In genomic region chr4:41029098-41029497, GRCh38 we compare ENCODE assay signal across 17 cellular contexts.
DNase-seq lines count a peak whose midpoint lies in the region; ATAC-seq and TF ChIP-seq lines count a peak whose summit lies in the region.
"Had no signal": no experiment of that assay in that cellular context is flagged by ENCODE, and none has a peak within 500 bp of the region (broad histone marks: within the 10 kb centered on the region; RNA-seq: fewer than 3 reads in every experiment).

No MANE protein-coding gene starts in this region.

- peaks cover 25% of the 10 kb centered on the region for H3K4me1 Mint-ChIP-seq in chondrocyte (ENCODE audit: low read depth)
- H3K4me1 Mint-ChIP-seq: neural progenitor cell had no signal

- H3K36me3 Mint-ChIP-seq in chondrocyte (ENCODE audit: low read depth), result peaks cover 28% of the 10 kb centered on the region

- peak overlapping the region; percentile 57 for H3K27ac Mint-ChIP-seq in chondrocyte (ENCODE audit: unreplicated experiment)
- H3K27ac Mint-ChIP-seq: activated T-helper 2 cell treated with anti-CD3 and anti-CD28 coated beads, Interferon-gamma antibody, Interleukin-2, Interleukin-4, amounts not matched to agents 10 μg/mL and 5 μg/mL and 100 μg/mL, durations not matched to agents 14 hours and 24 hours and 36 hours; neural progenitor cell had no signal

- no peak overlapping the region for H3K4me3 Mint-ChIP-seq in chondrocyte (ENCODE audit: unreplicated experiment)
- H3K4me3 Mint-ChIP-seq: neural progenitor cell had no signal

- H3K27me3 ChIP-seq in lung (ENCODE audit: control insufficient read depth, insufficient read depth) (no peaks in the 10 kb centered on the region), tibial artery (no peaks in the 10 kb centered on the region)
- H3K27me3 ChIP-seq: neural progenitor cell had no signal

- H3K4me3 ChIP-seq in HEK293 (ENCODE audit: low read depth, low read length), result no peak overlapping the region
- H3K4me3 ChIP-seq in lung, result no peak overlapping the region
- H3K4me3 ChIP-seq in tibial artery, result no peak overlapping the region
- H3K4me3 ChIP-seq: neural progenitor cell had no signal

- TF ChIP-seq CTCF in HEK293 (tag by site-specific recombination; IDR thresholded peaks at IDR 0.05), result no peak
- TF ChIP-seq CTCF in chondrocyte (IDR thresholded peaks at IDR 0.05), result no peak
- TF ChIP-seq CTCF in lung (IDR thresholded peaks at IDR 0.05; ENCODE audit: control extremely low read depth, extremely low read depth), result no peak
- no peak for TF ChIP-seq CTCF in tibial artery (IDR thresholded peaks at IDR 0.05)

- H3K27me3 Mint-ChIP-seq in chondrocyte (ENCODE audit: low read depth), result no peaks in the 10 kb centered on the region

- peak overlapping the region; percentile 66 for H3K27ac ChIP-seq in HEK293 (ENCODE audit: extremely low read depth, low read depth, low read length)
- peak overlapping the region; percentile 53 to 58 for H3K27ac ChIP-seq in lung (ENCODE audit: low read depth in 1 of 2, low read length in 1 of 2)
- H3K27ac ChIP-seq in tibial artery, result peak overlapping the region; percentile 39 to 64
- H3K27ac ChIP-seq: neural progenitor cell had no signal

- ATAC-seq in lung (ENCODE audit: insufficient read depth, low FRiP score) (no peak), GM21447 (IDR thresholded peaks at IDR 0.05; ENCODE audit: unreplicated experiment) (no peak), GM19035 (IDR thresholded peaks at IDR 0.05; ENCODE audit: unreplicated experiment) (no peak)
- ATAC-seq: Right ventricle myocardium inferior had no signal

- H3K9me3 ChIP-seq in HEK293 (ENCODE audit: control insufficient read depth, insufficient read depth, low read depth, low read length), result no peaks in the 10 kb centered on the region
- H3K9me3 ChIP-seq in lung (ENCODE audit: control insufficient read depth in 2 of 2, insufficient read depth in 1 of 2, low read length in 1 of 2), result peaks cover 6 to 10% of the 10 kb centered on the region in 2 donors
- H3K9me3 ChIP-seq in tibial artery, result peaks cover 4 to 26% (median 16%) of the 10 kb centered on the region in 3 donors

- H3K4me1 ChIP-seq in HEK293 (ENCODE audit: control insufficient read depth, insufficient read depth, low read length), result peaks cover 4% of the 10 kb centered on the region; the same call in 1 of the 2 replicates
- H3K4me1 ChIP-seq in lung (ENCODE audit: control insufficient read depth in 2 of 2, insufficient read depth in 2 of 2, low read length in 2 of 2), result peaks cover 4 to 7% of the 10 kb centered on the region in 2 donors
- H3K4me1 ChIP-seq in tibial artery, result peaks cover 0 to 25% (median 10%) of the 10 kb centered on the region in 4 donors
- H3K4me1 ChIP-seq: neural progenitor cell had no signal

- POLR2A ChIA-PET in HEK293 (lab: Yijun Ruan, JAX), result no interaction called here

- peaks cover 24% of the 10 kb centered on the region for H3K9me3 Mint-ChIP-seq in chondrocyte (ENCODE audit: low read depth)

- WGBS in lung, 2 donors, result 34 to 50% methylated on average over 3 of the region's 3 CpGs

- DNase-seq in chondrocyte (ENCODE audit: low spot score), result no peak
- DNase-seq in lung (ENCODE audit: low spot score), result no peak
- no peak for DNase-seq in tibial artery
- DNase-seq in NCI-H510A (lab: John Stamatoyannopoulos, UW), result no peak
- DNase-seq in DMS53 treated with DMSO at 0.1 percent for 48 hours (lab: John Stamatoyannopoulos, UW; ENCODE audit: unreplicated experiment), result no peak
- DNase-seq: activated CD4-positive, alpha-beta T cell treated with anti-CD3 and anti-CD28 coated beads for 48 hours; AML-193; caudate nucleus; effector CD8-positive, alpha-beta T cell; islet precursor cell; stimulated activated CD4-positive, alpha-beta T cell treated with anti-CD3 and anti-CD28 coated beads, Interleukin-12 subunit alpha, Interleukin-12 subunit beta, amount 100 ng/mL, for 4 hours had no signal

- no peaks in the 10 kb centered on the region for H3K36me3 ChIP-seq in HEK293 (ENCODE audit: control insufficient read depth in 2 of 2, insufficient read depth in 1 of 2, low read length in 2 of 2)
- no peaks in the 10 kb centered on the region for H3K36me3 ChIP-seq in lung (ENCODE audit: control insufficient read depth in 2 of 2, insufficient read depth in 2 of 2, low read length in 2 of 2)
- H3K36me3 ChIP-seq in tibial artery, result peaks cover 0 to 16% (median 14%) of the 10 kb centered on the region in 3 donors

- intact Hi-C loops in tibial artery (cut with DNase I; ENCODE audit: low total_unique reads), result no loop called here

- CTCF ChIA-PET in HEK293 (lab: Yijun Ruan, JAX), result interaction anchor here (0.7 kb wide), 1 partner anchor 13 kb away, joined by 3 read pairs; no protein-coding TSS in a partner anchor

TF ChIP-seq in HEK293, 187 proteins besides CTCF, POLR2A, EP300 and RAD21:
- TF ChIP-seq ZNF19 (tag by site-specific recombination; IDR thresholded peaks at IDR 0.05; ENCODE audit: low read depth) (no peak), ZNF354C (tag by site-specific recombination; IDR thresholded peaks at IDR 0.05; ENCODE audit: borderline replicate concordance, low read depth) (no peak), ZNF132 (tag by site-specific recombination; IDR thresholded peaks at IDR 0.05; ENCODE audit: borderline replicate concordance) (no peak), ZNF843 (tag by site-specific recombination; IDR thresholded peaks at IDR 0.05) (no peak), MEIS1 (CRISPR knock-in tag; IDR thresholded peaks at IDR 0.05; ENCODE audit: borderline replicate concordance) (no peak), HOXC10 (CRISPR knock-in tag; IDR thresholded peaks at IDR 0.05) (no peak), SCRT1 (tag by site-specific recombination; IDR thresholded peaks at IDR 0.05; ENCODE audit: borderline replicate concordance) (no peak), ZBTB11 (tag by site-specific recombination; conservative IDR thresholded peaks at IDR 0.05; ENCODE audit: low read depth) (no peak), ZXDB (tag by site-specific recombination; IDR thresholded peaks at IDR 0.05) (no peak)
